Comparison of ENCODE assay signal across 22 cellular contexts in the genomic region with DNA sequence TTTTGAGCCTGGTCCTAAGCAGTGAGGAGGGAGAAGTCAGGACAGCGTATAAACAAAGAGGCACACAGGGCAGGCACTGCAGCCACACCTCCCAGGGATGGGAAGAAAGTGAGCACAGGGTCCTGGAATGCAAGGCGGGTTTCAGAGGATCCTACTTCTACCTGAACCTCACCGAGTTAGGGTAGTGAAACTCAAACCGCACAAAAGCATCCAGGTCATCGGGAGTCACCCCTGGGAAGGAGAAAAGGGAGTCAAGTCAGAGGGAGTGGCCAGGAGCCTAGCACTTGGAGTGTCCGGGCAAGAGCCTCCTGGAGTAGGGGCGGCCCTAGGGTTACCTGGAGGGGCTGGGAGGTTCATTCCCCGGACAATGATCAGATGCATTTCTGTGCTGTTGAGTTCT. TPM values are rescaled to one million over a fixed set of nuclear protein-coding genes. Genes with fewer than 3 reads are reported as not detected.
A peak's percentile ranks its signal among the peaks of the same experiment; 100 is the strongest.
DNase-seq lines count a peak whose midpoint lies in the region; ATAC-seq and TF ChIP-seq lines count a peak whose summit lies in the region.
"Had no signal": no experiment of that assay in that cellular context is flagged by ENCODE, and none has a peak within 500 bp of the region (broad histone marks: within the 10 kb centered on the region; RNA-seq: fewer than 3 reads in every experiment).

No MANE protein-coding gene starts in this region.

- ATAC-seq in activated T-helper 17 cell treated with anti-CD3 and anti-CD28 coated beads, Interleukin-2, amount 50 U/mL, for 72 hours (replicated peaks): no peak
- no peak for ATAC-seq in HG02938 (IDR thresholded peaks at IDR 0.05; ENCODE audit: unreplicated experiment)
- ATAC-seq: CD8-positive, alpha-beta T cell had no signal

- H3K4me3 Mint-ChIP-seq in MCF 10A (ENCODE audit: unreplicated experiment) (no peak overlapping the region), neural crest cell (no peak overlapping the region), type B pancreatic cell (no peak overlapping the region)
- no peak overlapping the region for H3K4me3 Mint-ChIP-seq in activated T-helper 17 cell treated with anti-CD3 and anti-CD28 coated beads, Interleukin-2, amount 50 U/mL, for 72 hours
- H3K4me3 Mint-ChIP-seq: B cell; CD8-positive, alpha-beta T cell had no signal

- CTCF ChIA-PET in MCF 10A (lab: Yijun Ruan, JAX) (no interaction called here), mammary epithelial cell (lab: Charles Lee; ENCODE audit: low non-redundant PET) (interaction anchor here (0.6 kb wide), 1 partner anchor 11 kb away, joined by 3 read pairs; no protein-coding TSS in a partner anchor)

- no peaks in the 10 kb centered on the region for H3K27me3 Mint-ChIP-seq in MCF 10A (ENCODE audit: insufficient read depth, unreplicated experiment)
- no peaks in the 10 kb centered on the region for H3K27me3 Mint-ChIP-seq in activated T-helper 17 cell treated with anti-CD3 and anti-CD28 coated beads, Interleukin-2, amount 50 U/mL, for 72 hours
- peaks cover 2% of the 10 kb centered on the region for H3K27me3 Mint-ChIP-seq in neural crest cell (ENCODE audit: low read depth)
- H3K27me3 Mint-ChIP-seq in type B pancreatic cell: no peaks in the 10 kb centered on the region
- H3K27me3 Mint-ChIP-seq: B cell had no signal

- no peak overlapping the region for H3K4me3 ChIP-seq in mammary epithelial cell (replicated peaks in 1 of 3; ENCODE audit: insufficient read depth in 1 of 3, low read depth in 2 of 3, low read length in 3 of 3)
- H3K4me3 ChIP-seq: MG63 had no signal

- 100% methylated on average over 3 of the region's 8 CpGs for WGBS in mammary epithelial cell (ENCODE audit: low coverage, missing lambda C conversion rate)

- no peak overlapping the region for H3K4me2 ChIP-seq in mammary epithelial cell (ENCODE audit: insufficient read depth, low read depth, low read length)

- no peak overlapping the region for H2AFZ ChIP-seq in mammary epithelial cell (ENCODE audit: low read depth, low read length)

- DNase-seq in MCF 10A (ENCODE audit: unreplicated experiment): no peak
- no peak for DNase-seq in mammary epithelial cell
- no peak for DNase-seq in neural crest cell (ENCODE audit: low read depth, low spot score)
- DNase-seq in type B pancreatic cell (ENCODE audit: extremely low spot score, unreplicated experiment): no peak
- no peak for DNase-seq in NOMO-1 treated with DMSO at 0.1 percent for 48 hours (lab: John Stamatoyannopoulos, UW; ENCODE audit: unreplicated experiment)
- no peak for DNase-seq in 8988T
- DNase-seq: Caco-2; CD8-positive, alpha-beta T cell; KBM-7; MG63; NCI-H1105 treated with DMSO at 0.1 percent for 48 hours; NCI-H146; NCI-H2029; NCI-H446 treated with DMSO at 0.1 percent for 48 hours; NCI-H526; NCI-H82; RPMI8226; SHP77 treated with DMSO at 0.1 percent for 48 hours had no signal

- peaks cover 45% of the 10 kb centered on the region for H3K36me3 ChIP-seq in mammary epithelial cell (ENCODE audit: insufficient read depth, low read length)

- peak overlapping the region; percentile 70 for H3K27ac Mint-ChIP-seq in MCF 10A (ENCODE audit: low read depth, unreplicated experiment)
- H3K27ac Mint-ChIP-seq in activated T-helper 17 cell treated with anti-CD3 and anti-CD28 coated beads, Interleukin-2, amount 50 U/mL, for 72 hours: peak overlapping the region; percentile 17
- peak overlapping the region; percentile 67 for H3K27ac Mint-ChIP-seq in neural crest cell (ENCODE audit: unreplicated experiment)
- H3K27ac Mint-ChIP-seq in type B pancreatic cell: peak overlapping the region; percentile 31
- H3K27ac Mint-ChIP-seq: B cell; CD8-positive, alpha-beta T cell had no signal

- no peaks in the 10 kb centered on the region for H4K20me1 ChIP-seq in mammary epithelial cell (ENCODE audit: insufficient read depth, low read length)

- H3K9ac ChIP-seq in mammary epithelial cell (ENCODE audit: insufficient read depth, low read length): no peak overlapping the region

- no peaks in the 10 kb centered on the region for H3K9me3 ChIP-seq in mammary epithelial cell (replicated peaks; ENCODE audit: insufficient read depth, low read length)
- H3K9me3 ChIP-seq: Caco-2, MG63 had no signal

- H3K27ac ChIP-seq in mammary epithelial cell (ENCODE audit: insufficient read depth, low read depth, low read length): no peak overlapping the region
- H3K27ac ChIP-seq: C4-2B had no signal

- no TSS peak for BruUV-seq in MCF 10A (replicated peaks; lab: Mats Ljungman, UMichigan)
- no TSS peak for BruUV-seq in mammary epithelial cell (replicated peaks; lab: Mats Ljungman, UMichigan)

- H3K36me3 Mint-ChIP-seq in MCF 10A (ENCODE audit: insufficient read depth, unreplicated experiment) (peaks cover 66% of the 10 kb centered on the region), neural crest cell (ENCODE audit: low read depth) (peaks cover 28% of the 10 kb centered on the region), type B pancreatic cell (peaks cover 20% of the 10 kb centered on the region)
- H3K36me3 Mint-ChIP-seq in activated T-helper 17 cell treated with anti-CD3 and anti-CD28 coated beads, Interleukin-2, amount 50 U/mL, for 72 hours (ENCODE audit: low read depth): peaks cover 96% of the 10 kb centered on the region

- H3K9me3 Mint-ChIP-seq in MCF 10A (ENCODE audit: unreplicated experiment) (no peaks in the 10 kb centered on the region), neural crest cell (no peaks in the 10 kb centered on the region), type B pancreatic cell (no peaks in the 10 kb centered on the region)
- no peaks in the 10 kb centered on the region for H3K9me3 Mint-ChIP-seq in activated T-helper 17 cell treated with anti-CD3 and anti-CD28 coated beads, Interleukin-2, amount 50 U/mL, for 72 hours
- H3K9me3 Mint-ChIP-seq: CD8-positive, alpha-beta T cell had no signal

- POLR2A ChIA-PET in MCF 10A (lab: Yijun Ruan, JAX): no interaction called here

- no peaks in the 10 kb centered on the region for H3K27me3 ChIP-seq in mammary epithelial cell (ENCODE audit: insufficient read depth, low read length)
- H3K27me3 ChIP-seq: MG63 had no signal

- intact Hi-C loops in MCF 10A (cut with micrococcal nuclease) (no loop called here), mammary epithelial cell (cut with micrococcal nuclease) (no loop called here)

- peaks cover 5% of the 10 kb centered on the region for H3K4me1 ChIP-seq in mammary epithelial cell (ENCODE audit: insufficient read depth, low read length)
- H3K4me1 ChIP-seq: Caco-2 had no signal

- dilution Hi-C loops in mammary epithelial cell (cut with HindIII; ENCODE audit: low sequenced_read_pairs): no loop called here

- no peaks in the 10 kb centered on the region for H3K79me2 ChIP-seq in mammary epithelial cell (ENCODE audit: insufficient read depth, low read length)

- in situ Hi-C loops in mammary epithelial cell (cut with MboI; ENCODE audit: low sequenced_read_pairs in 2 of 2): no loop called here

- H3K4me1 Mint-ChIP-seq in MCF 10A (ENCODE audit: insufficient read depth, unreplicated experiment) (no peaks in the 10 kb centered on the region), neural crest cell (peaks cover 27% of the 10 kb centered on the region), type B pancreatic cell (ENCODE audit: unreplicated experiment) (no peaks in the 10 kb centered on the region)
- no peaks in the 10 kb centered on the region for H3K4me1 Mint-ChIP-seq in activated T-helper 17 cell treated with anti-CD3 and anti-CD28 coated beads, Interleukin-2, amount 50 U/mL, for 72 hours
- H3K4me1 Mint-ChIP-seq: B cell had no signal

- TF ChIP-seq CTCF in MCF 10A (IDR thresholded peaks at IDR 0.05; ENCODE audit: unreplicated experiment) (no peak), mammary epithelial cell (conservative IDR thresholded peaks at IDR 0.05 in 1 of 2, IDR thresholded peaks at IDR 0.05 in 1 of 2; ENCODE audit: extremely low read depth in 1 of 2, insufficient read depth in 1 of 2, low read depth in 1 of 2, low read length in 2 of 2) (no peak), neural crest cell (conservative IDR thresholded peaks at IDR 0.05) (no peak), type B pancreatic cell (conservative IDR thresholded peaks at IDR 0.05) (no peak)

RNA-seq across cellular contexts. Expression of gene CC2D1B, which starts 10.6 kb away (rescaled TPM):
- 28.4 and 29.5 TPM in 2 replicates for total RNA-seq in MCF 10A (2022)
- 10 to 100 TPM; 28.1 to 31.0 TPM for total RNA-seq in mammary epithelial cell
- polyA plus RNA-seq in mammary epithelial cell: 13.8 TPM
- 27.5 TPM for polyA minus RNA-seq in mammary epithelial cell
- 10 to 100 TPM; 26.6 to 39.8 TPM for total RNA-seq in activated T-helper 17 cell treated with anti-CD3 and anti-CD28 coated beads, Interleukin-2, amount 50 U/mL, for 72 hours
- 34.5 and 39.0 TPM in 2 replicates for total RNA-seq in neural crest cell
- 33.7 and 35.9 TPM in 2 replicates for total RNA-seq in type B pancreatic cell (ENCODE audit: low replicate concordance)

RNA-seq across cellular contexts. Expression of gene ORC1, which starts 48.8 kb away (rescaled TPM):
- total RNA-seq in MCF 10A (2022) (1.8 and 2.7 TPM in 2 replicates), mammary epithelial cell (1 to 10 TPM; 1.2 to 8.8 TPM), neural crest cell (36.9 and 38.5 TPM in 2 replicates), type B pancreatic cell (ENCODE audit: low replicate concordance) (6.5 and 14.8 TPM in 2 replicates)
- polyA plus RNA-seq in mammary epithelial cell: 16.8 TPM
- 22.4 TPM for polyA minus RNA-seq in mammary epithelial cell
- 10 to 100 TPM; 38.6 to 45.3 TPM for total RNA-seq in activated T-helper 17 cell treated with anti-CD3 and anti-CD28 coated beads, Interleukin-2, amount 50 U/mL, for 72 hours

RNA-seq across cellular contexts. Expression of gene PRPF38A, which starts 49.0 kb away (rescaled TPM):
- total RNA-seq in MCF 10A (2022): 63.8 TPM in 2 replicates
- 10 to 100 TPM in 1 of 2 donors, 1 to 10 TPM in 1; 9.2 to 34.9 TPM for total RNA-seq in mammary epithelial cell
- polyA plus RNA-seq in mammary epithelial cell: 22.1 TPM
- 58.3 TPM for polyA minus RNA-seq in mammary epithelial cell
- total RNA-seq in activated T-helper 17 cell treated with anti-CD3 and anti-CD28 coated beads, Interleukin-2, amount 50 U/mL, for 72 hours: 10 to 100 TPM; 63.1 to 82.5 TPM
- total RNA-seq in neural crest cell: 81.1 and 83.6 TPM in 2 replicates
- total RNA-seq in type B pancreatic cell (ENCODE audit: low replicate concordance): 55.6 and 70.7 TPM in 2 replicates

Comparison
In these comparisons a context has a peak if more than half of its experiments do, and no peak if none do; other contexts are left out.
1. H3K27ac Mint-ChIP-seq: peak in every context shown above with its lines; median percentile 70 in MCF 10A; 67 in neural crest cell; 31 in type B pancreatic cell; 17 in activated T-helper 17 cell treated with anti-CD3 and anti-CD28 coated beads, Interleukin-2, amount 50 U/mL, for 72 hours.